8 cellular contexts compared by ENCODE assay signal in genomic region chr21:34614693-34615486, GRCh38. TPM values are rescaled to one million over a fixed set of nuclear protein-coding genes. Genes with fewer than 3 reads are reported as not detected.
DNase-seq lines count a peak whose midpoint lies in the region; ATAC-seq and TF ChIP-seq lines count a peak whose summit lies in the region.

Gene RCAN1, minus strand, starts transcription at chr21:34615113. Its CDS starts 102 bp downstream, at chr21:34615011.

- TF ChIP-seq CTCF in AG04449 (IDR thresholded peaks at IDR 0.05; ENCODE audit: insufficient read depth, low read length, missing control alignments) = no peak
- no peak for TF ChIP-seq CTCF in WI38 (IDR thresholded peaks at IDR 0.05; ENCODE audit: low read depth, low read length)
- TF ChIP-seq CTCF in mammary epithelial cell (conservative IDR thresholded peaks at IDR 0.05 in 1 of 2, IDR thresholded peaks at IDR 0.05 in 1 of 2; ENCODE audit: extremely low read depth in 1 of 2, insufficient read depth in 1 of 2, low read depth in 1 of 2, low read length in 2 of 2) = no peak

- H3K4me1 ChIP-seq in mammary epithelial cell (ENCODE audit: insufficient read depth, low read length) = no peaks in the 10 kb centered on the region
- H3K4me1 ChIP-seq in iPS-20b (ENCODE audit: insufficient read depth, low read length) = no peaks in the 10 kb centered on the region
- peaks cover 20 to 30% (median 28%) of the 10 kb centered on the region in 3 donors for H3K4me1 ChIP-seq in skeletal muscle tissue (ENCODE audit: control insufficient read depth in 3 of 3, insufficient read depth in 3 of 3, low read length in 3 of 3)

- H2AFZ ChIP-seq in mammary epithelial cell (ENCODE audit: low read depth, low read length) = peak within 1 kb of the TSS; percentile 97

- H4K20me1 ChIP-seq in mammary epithelial cell (ENCODE audit: insufficient read depth, low read length) = no peaks in the 10 kb centered on the region

- peak within 1 kb of the TSS; percentile 84 for H3K4me2 ChIP-seq in mammary epithelial cell (ENCODE audit: insufficient read depth, low read depth, low read length)

- H3K9me3 ChIP-seq in mammary epithelial cell (replicated peaks; ENCODE audit: insufficient read depth, low read length) = no peaks in the 10 kb centered on the region
- H3K9me3 ChIP-seq in iPS-20b (ENCODE audit: insufficient read depth, low read depth, low read length) = no peaks in the 10 kb centered on the region
- no peaks in the 10 kb centered on the region for H3K9me3 ChIP-seq in skeletal muscle tissue (ENCODE audit: control insufficient read depth in 3 of 3, low read length in 3 of 3)

- no peaks in the 10 kb centered on the region for H3K36me3 ChIP-seq in mammary epithelial cell (ENCODE audit: insufficient read depth, low read length)
- no peaks in the 10 kb centered on the region for H3K36me3 ChIP-seq in iPS-20b (ENCODE audit: insufficient read depth, low read depth, low read length)
- H3K36me3 ChIP-seq in skeletal muscle tissue (ENCODE audit: control insufficient read depth in 3 of 3, insufficient read depth in 3 of 3, low read length in 3 of 3) = no peaks in the 10 kb centered on the region

- in situ Hi-C loops in mammary epithelial cell (cut with MboI; ENCODE audit: low sequenced_read_pairs in 2 of 2) = loop anchor here in 1 of 2 donors (25.0 kb wide), 1 partner anchor 703 kb away; the partner anchor contains the start of gene ATP5PO

- peak within 1 kb of the TSS; percentile 12 for H3K9ac ChIP-seq in mammary epithelial cell (ENCODE audit: insufficient read depth, low read length)
- H3K9ac ChIP-seq in iPS-20b (ENCODE audit: low read depth, low read length) = no peak within 1 kb of the TSS
- peak within 1 kb of the TSS; percentile 74 to 89 (median 83) for H3K9ac ChIP-seq in skeletal muscle tissue (ENCODE audit: low read depth in 1 of 3, low read length in 3 of 3)

- no peaks in the 10 kb centered on the region for H3K27me3 ChIP-seq in mammary epithelial cell (ENCODE audit: insufficient read depth, low read length)
- H3K27me3 ChIP-seq in iPS-20b (ENCODE audit: insufficient read depth, low read length) = peaks cover 38% of the 10 kb centered on the region
- no peaks in the 10 kb centered on the region for H3K27me3 ChIP-seq in skeletal muscle tissue (ENCODE audit: control insufficient read depth in 3 of 3, insufficient read depth in 3 of 3, low read length in 3 of 3)

- intact Hi-C loops in mammary epithelial cell (cut with micrococcal nuclease) = no loop called here

- peaks cover 11% of the 10 kb centered on the region for H3K79me2 ChIP-seq in mammary epithelial cell (ENCODE audit: insufficient read depth, low read length)

- H3K4me3 ChIP-seq in AG04449 (ENCODE audit: low read depth, low read length) = peak within 1 kb of the TSS; percentile 71
- peak within 1 kb of the TSS; percentile 69 for H3K4me3 ChIP-seq in WI38 (ENCODE audit: low read depth, low read length)
- H3K4me3 ChIP-seq in mammary epithelial cell (replicated peaks in 1 of 3; ENCODE audit: insufficient read depth in 1 of 3, low read depth in 2 of 3, low read length in 3 of 3) = peak within 1 kb of the TSS; percentile 75 to 87 (median 81)
- H3K4me3 ChIP-seq in iPS-20b (ENCODE audit: low read length) = peak within 1 kb of the TSS; percentile 73
- H3K4me3 ChIP-seq in skeletal muscle tissue (ENCODE audit: low read length in 3 of 3) = peak within 1 kb of the TSS; percentile 86 to 93 (median 88)

- POLR2A ChIA-PET in AG04449 (lab: Yijun Ruan, JAX) = interaction anchor here (0.6 kb wide), 1 partner anchor 62 kb away, joined by 3 read pairs; no protein-coding TSS in a partner anchor

- CTCF ChIA-PET in AG04449 (lab: Yijun Ruan, JAX) = interaction anchor here (1.1 to 9.5 kb wide), 7 partner anchors 12 to 248 kb away, joined by 3 to 125 read pairs (median 6); no protein-coding TSS in a partner anchor
- CTCF ChIA-PET in mammary epithelial cell (lab: Charles Lee; ENCODE audit: low non-redundant PET) = no interaction called here

- H3K27ac ChIP-seq in mammary epithelial cell (ENCODE audit: insufficient read depth, low read depth, low read length) = peak within 1 kb of the TSS; percentile 11
- H3K27ac ChIP-seq in iPS-20b (ENCODE audit: low read length) = no peak within 1 kb of the TSS
- peak within 1 kb of the TSS; percentile 81 for H3K27ac ChIP-seq in skeletal muscle tissue (ENCODE audit: low read depth, low read length)

- dilution Hi-C loops in mammary epithelial cell (cut with HindIII; ENCODE audit: low sequenced_read_pairs) = no loop called here

- ATAC-seq in GM18873 (IDR thresholded peaks at IDR 0.05; ENCODE audit: low FRiP score, unreplicated experiment) = peak; percentile 95
- peak; percentile 96 for ATAC-seq in HG03135 (IDR thresholded peaks at IDR 0.05; ENCODE audit: unreplicated experiment)

- DNase-seq in AG04449 (ENCODE audit: low read depth, low spot score) = peak; percentile 51
- DNase-seq in NCI-H2196 (lab: John Stamatoyannopoulos, UW; ENCODE audit: unreplicated experiment) = peak; percentile 93
- peak; percentile 91 for DNase-seq in mammary epithelial cell

- 1% methylated on average over 24 of the region's 109 CpGs for WGBS in mammary epithelial cell (ENCODE audit: low coverage, missing lambda C conversion rate)

- BruUV-seq in mammary epithelial cell (replicated peaks; lab: Mats Ljungman, UMichigan) = no TSS peak

RNA-seq across cellular contexts. Expression of gene RCAN1, which starts in this region (rescaled TPM):
- total RNA-seq in mammary epithelial cell = 10 to 100 TPM; 28.8 to 60.7 TPM
- polyA plus RNA-seq in mammary epithelial cell = 8.5 TPM
- 5.5 TPM for polyA minus RNA-seq in mammary epithelial cell
- total RNA-seq in skeletal muscle tissue = 33.4 TPM
